Comparison of ENCODE assay signal across 9 cellular contexts in the genomic region with DNA sequence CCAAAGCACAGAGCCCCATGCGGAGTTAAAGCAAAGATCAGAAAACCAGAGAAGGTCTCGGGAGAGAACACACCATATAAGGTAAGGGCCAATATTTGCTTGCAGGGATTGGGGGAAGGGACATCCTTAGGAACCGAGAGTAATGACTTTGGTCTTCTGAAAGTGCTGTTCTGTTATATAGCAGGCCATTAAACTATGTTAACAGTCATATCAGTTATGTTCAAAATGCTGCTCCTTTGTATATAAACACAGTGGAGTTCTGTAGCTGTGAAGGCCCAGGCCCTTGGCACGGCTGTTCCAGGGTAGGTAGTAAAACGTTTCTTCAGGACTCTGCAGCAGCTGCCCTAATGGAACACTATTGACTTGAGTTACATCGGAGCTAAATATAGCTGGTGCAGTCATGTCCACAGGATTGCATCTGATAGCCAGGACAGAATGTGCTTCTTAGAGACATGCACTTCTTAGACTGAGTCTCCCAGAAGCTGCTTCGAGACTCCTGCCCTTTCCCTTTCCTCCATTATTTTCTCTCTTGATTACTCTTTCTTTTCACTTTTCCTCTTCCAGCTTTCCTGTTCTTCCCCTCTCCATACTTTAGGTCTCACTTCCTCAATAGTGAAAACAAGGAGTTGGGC.
A peak's percentile ranks its signal among the peaks of the same experiment; 100 is the strongest.
DNase-seq lines count a peak whose midpoint lies in the region; ATAC-seq, FAIRE-seq and TF ChIP-seq lines count a peak whose summit lies in the region.
"Had no signal": no experiment of that assay in that cellular context is flagged by ENCODE, and none has a peak within 500 bp of the region (broad histone marks: within the 10 kb centered on the region; RNA-seq: fewer than 3 reads in every experiment).

No MANE protein-coding gene starts in this region.

- H3K4me3 Mint-ChIP-seq in natural killer cell treated with Interleukin-12 subunit alpha and Interleukin-12 subunit beta and Interleukin-15 and Interleukin-18, amount 100 ng/mL, for 72 hours: no peak overlapping the region

- peak overlapping the region; percentile 74 for H3K27ac ChIP-seq in left ventricle myocardium inferior (replicated peaks)

- peak overlapping the region; percentile 25 for H3K4me2 ChIP-seq in skeletal muscle satellite cell (ENCODE audit: low read length)

- H3K27me3 Mint-ChIP-seq in natural killer cell treated with Interleukin-12 subunit alpha and Interleukin-12 subunit beta and Interleukin-15 and Interleukin-18, amount 100 ng/mL, for 72 hours: no peaks in the 10 kb centered on the region

- no peaks in the 10 kb centered on the region for H3K27me3 ChIP-seq in left ventricle myocardium inferior (ENCODE audit: low read depth)
- H3K27me3 ChIP-seq in skeletal muscle satellite cell (ENCODE audit: control insufficient read depth, insufficient read depth, low read length): no peaks in the 10 kb centered on the region

- DNase-seq in GM19239 (ENCODE audit: insufficient read length, low spot score) (no peak), SHP77 treated with DMSO at 0.1 percent for 48 hours (lab: John Stamatoyannopoulos, UW) (peak; percentile 89), left ventricle myocardium inferior (peak; percentile 24), NAMALWA (ENCODE audit: low spot score) (no peak), activated gamma-delta T cell (lab: John Stamatoyannopoulos, UW) (no peak)
- no peak for DNase-seq in activated CD4-positive, alpha-beta T cell treated with anti-CD3 and anti-CD28 coated beads for 4 hours
- DNase-seq in natural killer cell treated with Interleukin-12 subunit alpha and Interleukin-12 subunit beta and Interleukin-15 and Interleukin-18, amount 100 ng/mL, for 72 hours (ENCODE audit: low spot score): no peak
- DNase-seq: effector CD4-positive, alpha-beta T cell had no signal

- ATAC-seq in natural killer cell treated with Interleukin-12 subunit alpha and Interleukin-12 subunit beta and Interleukin-15 and Interleukin-18, amount 100 ng/mL, for 72 hours: no peak

- H3K9me3 Mint-ChIP-seq in natural killer cell treated with Interleukin-12 subunit alpha and Interleukin-12 subunit beta and Interleukin-15 and Interleukin-18, amount 100 ng/mL, for 72 hours: peaks cover 8% of the 10 kb centered on the region

- peak overlapping the region; percentile 29 for H3K9ac ChIP-seq in skeletal muscle satellite cell (ENCODE audit: low read depth, low read length)

- peak overlapping the region in 1 of 2 donors; percentile 20 for H3K27ac Mint-ChIP-seq in natural killer cell treated with Interleukin-12 subunit alpha and Interleukin-12 subunit beta and Interleukin-15 and Interleukin-18, amount 100 ng/mL, for 72 hours

- peaks cover 39% of the 10 kb centered on the region for H3K36me3 Mint-ChIP-seq in natural killer cell treated with Interleukin-12 subunit alpha and Interleukin-12 subunit beta and Interleukin-15 and Interleukin-18, amount 100 ng/mL, for 72 hours

- H3K4me1 ChIP-seq in left ventricle myocardium inferior (peaks cover 44% of the 10 kb centered on the region), skeletal muscle satellite cell (ENCODE audit: control insufficient read depth, insufficient read depth, low read length) (peaks cover 9% of the 10 kb centered on the region)

- peak; percentile 73 for FAIRE-seq in GM19239 (lab: Jason Lieb, UNC)

- no peak for TF ChIP-seq CTCF in left ventricle myocardium inferior (IDR thresholded peaks at IDR 0.05; ENCODE audit: borderline replicate concordance)

- intact Hi-C loops in left ventricle myocardium inferior (cut with micrococcal nuclease): no loop called here

- no peaks in the 10 kb centered on the region for H3K36me3 ChIP-seq in left ventricle myocardium inferior
- no peaks in the 10 kb centered on the region for H3K36me3 ChIP-seq in skeletal muscle satellite cell (ENCODE audit: insufficient read depth, low read length)

- H3K4me3 ChIP-seq in left ventricle myocardium inferior (peak overlapping the region; percentile 15), skeletal muscle satellite cell (ENCODE audit: low read length) (no peak overlapping the region)

- H3K9me3 ChIP-seq in left ventricle myocardium inferior (replicated peaks): no peaks in the 10 kb centered on the region
- no peaks in the 10 kb centered on the region for H3K9me3 ChIP-seq in skeletal muscle satellite cell (replicated peaks; ENCODE audit: low read length)

- H3K4me1 Mint-ChIP-seq in natural killer cell treated with Interleukin-12 subunit alpha and Interleukin-12 subunit beta and Interleukin-15 and Interleukin-18, amount 100 ng/mL, for 72 hours (ENCODE audit: low read depth in 2 of 2): peaks cover 76% of the 10 kb centered on the region in 2 donors

Comparison
In these comparisons a context has a peak if more than half of its experiments do, and no peak if none do; other contexts are left out.
1. DNase-seq: peak in SHP77 treated with DMSO at 0.1 percent for 48 hours (single experiment) and left ventricle myocardium inferior (single experiment); none in GM19239 (single experiment), activated CD4-positive, alpha-beta T cell treated with anti-CD3 and anti-CD28 coated beads for 4 hours (0 of 2), NAMALWA (single experiment), activated gamma-delta T cell (single experiment) and natural killer cell treated with Interleukin-12 subunit alpha and Interleukin-12 subunit beta and Interleukin-15 and Interleukin-18, amount 100 ng/mL, for 72 hours (single experiment).